ENCODE assay signal across 11 cellular contexts in the genomic region with DNA sequence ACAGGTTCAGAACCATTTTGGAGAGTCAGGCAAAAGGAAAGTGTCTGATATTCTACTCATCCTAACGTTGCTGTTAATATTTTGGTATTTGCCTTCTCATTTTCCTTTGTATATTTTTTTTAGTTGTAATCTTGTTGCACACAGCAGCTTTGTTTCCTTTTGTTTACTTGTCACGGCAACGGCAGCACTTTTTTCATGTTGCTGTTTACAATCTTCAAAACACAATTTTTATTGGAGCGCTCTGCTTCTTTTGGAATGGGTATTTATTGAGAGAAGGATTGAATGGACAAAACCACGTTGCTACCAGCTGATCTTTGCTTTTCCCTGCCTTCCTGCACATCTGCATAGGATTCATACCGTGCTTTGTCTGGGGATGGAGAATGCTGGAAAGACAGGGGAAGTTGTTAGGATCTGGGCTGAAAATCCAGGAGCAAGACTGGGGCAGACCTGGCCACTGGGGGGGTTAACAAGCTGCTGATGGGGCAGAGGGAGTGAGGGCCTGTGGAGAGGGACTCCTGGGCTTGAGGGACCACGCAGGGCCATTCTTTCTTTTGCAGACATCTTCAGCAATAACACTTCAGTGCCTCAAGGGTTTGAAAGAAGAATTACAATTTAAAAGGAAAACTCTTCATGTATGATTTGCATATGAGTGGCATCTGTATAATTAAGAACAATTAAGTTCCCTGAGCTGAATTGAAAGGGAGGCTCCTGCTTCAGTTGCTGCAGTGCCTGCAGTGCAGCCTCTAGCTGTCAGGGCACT.
A peak's percentile ranks its signal among the peaks of the same experiment; 100 is the strongest.
DNase-seq lines count a peak whose midpoint lies in the region; TF ChIP-seq lines count a peak whose summit lies in the region.
"Had no signal": no experiment of that assay in that cellular context is flagged by ENCODE, and none has a peak within 500 bp of the region (broad histone marks: within the 10 kb centered on the region; RNA-seq: fewer than 3 reads in every experiment).

No MANE protein-coding gene starts in this region.

- H3K4me1 ChIP-seq in NT2/D1 (ENCODE audit: insufficient read depth, insufficient read length), result peaks cover 3% of the 10 kb centered on the region

- no peaks in the 10 kb centered on the region for H3K27me3 ChIP-seq in NT2/D1 (ENCODE audit: insufficient read depth, insufficient read length)

- no peaks in the 10 kb centered on the region for H3K36me3 ChIP-seq in NT2/D1 (ENCODE audit: insufficient read depth, insufficient read length, low read length)

- H3K9me3 Mint-ChIP-seq in activated T-cell treated with anti-CD3 and anti-CD28 coated beads, Interleukin-2, amount 50 U/mL, for 24 hours, result no peaks in the 10 kb centered on the region
- no peaks in the 10 kb centered on the region for H3K9me3 Mint-ChIP-seq in endothelial cell (ENCODE audit: unreplicated experiment)

- no peak overlapping the region for H3K4me3 ChIP-seq in NT2/D1 (ENCODE audit: insufficient read length, low read depth)
- H3K4me3 ChIP-seq: skin epidermis had no signal

- no peaks in the 10 kb centered on the region for H3K9me3 ChIP-seq in NT2/D1 (ENCODE audit: insufficient read depth, low read length)

- H3K27me3 Mint-ChIP-seq in activated T-cell treated with anti-CD3 and anti-CD28 coated beads, Interleukin-2, amount 50 U/mL, for 24 hours, result no peaks in the 10 kb centered on the region
- H3K27me3 Mint-ChIP-seq in endothelial cell (ENCODE audit: unreplicated experiment), result peaks cover 7% of the 10 kb centered on the region

- peaks cover 94% of the 10 kb centered on the region for H3K4me1 Mint-ChIP-seq in activated T-cell treated with anti-CD3 and anti-CD28 coated beads, Interleukin-2, amount 50 U/mL, for 24 hours (ENCODE audit: low read depth)
- peaks cover 33% of the 10 kb centered on the region for H3K4me1 Mint-ChIP-seq in endothelial cell (ENCODE audit: unreplicated experiment)

- TF ChIP-seq CTCF in endothelial cell (IDR thresholded peaks at IDR 0.05; ENCODE audit: unreplicated experiment), result no peak

- H3K27ac Mint-ChIP-seq in activated T-cell treated with anti-CD3 and anti-CD28 coated beads, Interleukin-2, amount 50 U/mL, for 24 hours, result peak overlapping the region; percentile 87
- H3K27ac Mint-ChIP-seq in endothelial cell (ENCODE audit: unreplicated experiment), result peak overlapping the region; percentile 95

- no peak for DNase-seq in activated T-cell treated with anti-CD3 and anti-CD28 coated beads, Interleukin-2, amount 50 U/mL, for 24 hours
- no peak for DNase-seq in activated T-cell treated with anti-CD3 and anti-CD28 coated beads, Interleukin-2, amount 50 U/mL, for 1 hour
- DNase-seq in NT2/D1 (ENCODE audit: low read depth, low spot score) (peak; percentile 60), endothelial cell (ENCODE audit: low spot score) (no peak), putamen (ENCODE audit: low spot score) (peak; percentile 27), inferior parietal cortex (ENCODE audit: extremely low spot score) (no peak), germinal center (ENCODE audit: low spot score) (no peak), CD1c-positive myeloid dendritic cell (ENCODE audit: extremely low spot score) (no peak)
- DNase-seq: activated CD4-positive, CD25-positive, alpha-beta regulatory T cell; NCI-H1417 treated with DMSO at 0.1 percent for 48 hours had no signal

- no peak overlapping the region for H3K4me3 Mint-ChIP-seq in activated T-cell treated with anti-CD3 and anti-CD28 coated beads, Interleukin-2, amount 50 U/mL, for 24 hours
- H3K4me3 Mint-ChIP-seq in endothelial cell (ENCODE audit: unreplicated experiment), result no peak overlapping the region

- H3K36me3 Mint-ChIP-seq in activated T-cell treated with anti-CD3 and anti-CD28 coated beads, Interleukin-2, amount 50 U/mL, for 24 hours (ENCODE audit: low read depth), result peaks cover 74% of the 10 kb centered on the region
- peaks cover 19% of the 10 kb centered on the region for H3K36me3 Mint-ChIP-seq in endothelial cell (ENCODE audit: low read depth, unreplicated experiment)

- no peak overlapping the region for H3K9ac ChIP-seq in NT2/D1 (ENCODE audit: insufficient read length, low read depth)

Comparison
In these comparisons a context has a peak if more than half of its experiments do, and no peak if none do; other contexts are left out.
1. DNase-seq: peak in NT2/D1 (single experiment) and putamen (single experiment); none in activated T-cell treated with anti-CD3 and anti-CD28 coated beads, Interleukin-2, amount 50 U/mL, for 24 hours (single experiment), activated T-cell treated with anti-CD3 and anti-CD28 coated beads, Interleukin-2, amount 50 U/mL, for 1 hour (single experiment), endothelial cell (single experiment), inferior parietal cortex (single experiment), germinal center (single experiment) and CD1c-positive myeloid dendritic cell (single experiment).